8 cellular contexts compared by ENCODE assay signal in the genomic region with DNA sequence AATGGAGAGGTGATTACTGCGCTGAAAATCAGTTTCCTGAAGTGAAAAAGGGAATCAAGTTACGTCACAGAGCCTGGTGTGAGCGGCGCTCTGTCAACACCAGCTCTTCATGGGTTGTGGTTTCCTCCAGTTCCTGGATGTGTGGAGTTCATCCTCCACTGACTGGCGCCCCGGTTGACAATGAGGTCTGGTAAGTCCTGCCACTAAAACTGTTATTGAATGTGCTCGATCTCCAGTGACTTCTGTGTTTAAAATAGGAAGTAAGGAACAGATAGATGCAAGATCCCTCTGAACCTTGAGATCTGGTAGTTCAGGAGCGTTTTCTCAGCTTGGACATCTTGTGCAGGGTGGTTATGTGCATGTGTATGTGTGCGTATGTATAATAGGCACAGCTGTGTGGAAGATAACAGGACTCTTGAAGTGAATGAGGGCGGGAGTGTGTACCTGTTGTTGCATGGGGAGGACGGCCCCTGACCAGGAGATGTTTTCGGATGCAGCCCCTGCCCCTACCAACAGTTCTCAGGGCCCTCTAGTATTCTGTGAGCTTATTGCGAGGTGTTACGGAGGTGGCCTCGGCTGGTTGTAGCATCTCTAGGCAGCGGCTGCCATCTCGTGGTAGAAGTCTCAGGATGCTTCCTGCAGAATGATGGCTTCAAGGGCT. TPM values are rescaled to one million over a fixed set of nuclear protein-coding genes. Genes with fewer than 3 reads are reported as not detected.
DNase-seq lines count a peak whose midpoint lies in the region; ATAC-seq and TF ChIP-seq lines count a peak whose summit lies in the region.

No MANE protein-coding gene starts in this region.

- no peaks in the 10 kb centered on the region for H3K27me3 ChIP-seq in GM23338 (ENCODE audit: insufficient read depth)
- no peaks in the 10 kb centered on the region for H3K27me3 ChIP-seq in Karpas-422 (ENCODE audit: low read length)
- no peaks in the 10 kb centered on the region for H3K27me3 ChIP-seq in aorta (ENCODE audit: control insufficient read depth in 1 of 2, insufficient read depth in 2 of 2, low read length in 1 of 2)

- no peaks in the 10 kb centered on the region for H4K20me1 ChIP-seq in GM23338 (replicated peaks; ENCODE audit: insufficient read depth)
- H4K20me1 ChIP-seq in Karpas-422 (ENCODE audit: insufficient read depth, low read depth, low read length): no peaks in the 10 kb centered on the region

- H3K9me2 ChIP-seq in GM23338 (ENCODE audit: insufficient read depth) (no peaks in the 10 kb centered on the region), Karpas-422 (replicated peaks; ENCODE audit: insufficient read depth, low read length) (no peaks in the 10 kb centered on the region)

- H3K9ac ChIP-seq in Karpas-422 (ENCODE audit: low read length): peak overlapping the region; percentile 16; the same call in 1 of the 2 replicates

- ATAC-seq in GM23338 (peak; percentile 99), Right ventricle myocardium superior (ENCODE audit: poor library complexity) (peak; percentile 95), aorta (ENCODE audit: low FRiP score) (peak; percentile 84)

- peak; percentile 85 to 94 for TF ChIP-seq CTCF in GM23338 (conservative IDR thresholded peaks at IDR 0.05; ENCODE audit: low read depth in 2 of 2)

- DNase-seq in GDM1 (lab: John Stamatoyannopoulos, UW): peak; percentile 41
- DNase-seq in GM23338 (ENCODE audit: low spot score): peak; percentile 94
- DNase-seq in Karpas-422: peak; percentile 94
- peak; percentile 85 for DNase-seq in SK-N-DZ (ENCODE audit: low spot score)
- peak; percentile 79 for DNase-seq in Right ventricle myocardium superior
- peak; percentile 46 for DNase-seq in pulmonary artery endothelial cell (ENCODE audit: low read depth, low spot score)
- peak; percentile 76 to 86 for DNase-seq in aorta

- WGBS in aorta, 2 donors: 32 to 37% methylated on average over 17 of the region's 17 CpGs

- peaks cover 6% of the 10 kb centered on the region; the same call in 1 of the 3 replicates for H3K9me3 Mint-ChIP-seq in GM23338
- H3K9me3 Mint-ChIP-seq in activated naive CD4-positive, alpha-beta T cell treated with anti-CD3 and anti-CD28 coated beads, Interleukin-2, amount 50 U/mL, for 24 hours: no peaks in the 10 kb centered on the region

- H3K4me3 Mint-ChIP-seq in GM23338: peak overlapping the region; percentile 40
- peak overlapping the region; percentile 47 for H3K4me3 Mint-ChIP-seq in activated naive CD4-positive, alpha-beta T cell treated with anti-CD3 and anti-CD28 coated beads, Interleukin-2, amount 50 U/mL, for 24 hours

- H3K36me3 ChIP-seq in GM23338 (ENCODE audit: insufficient read depth) (no peaks in the 10 kb centered on the region), Karpas-422 (ENCODE audit: insufficient read depth, low read length) (no peaks in the 10 kb centered on the region), aorta (ENCODE audit: control insufficient read depth in 1 of 2, insufficient read depth in 2 of 2, low read length in 1 of 2) (no peaks in the 10 kb centered on the region)

- H3K4me2 ChIP-seq in GM23338 (peak overlapping the region; percentile 67), Karpas-422 (ENCODE audit: low read depth, low read length, poor library complexity, severe bottlenecking) (peak overlapping the region; percentile 63)

- H3K9me3 ChIP-seq in Karpas-422 (ENCODE audit: low read length) (no peaks in the 10 kb centered on the region), aorta (ENCODE audit: control insufficient read depth, low read length) (no peaks in the 10 kb centered on the region)

- H2AFZ ChIP-seq in GM23338 (peak overlapping the region; percentile 75), Karpas-422 (ENCODE audit: low read length) (peak overlapping the region; percentile 86; the same call in 1 of the 2 replicates)

- peaks cover 7% of the 10 kb centered on the region for H3K4me1 Mint-ChIP-seq in GM23338
- peaks cover 8% of the 10 kb centered on the region for H3K4me1 Mint-ChIP-seq in activated naive CD4-positive, alpha-beta T cell treated with anti-CD3 and anti-CD28 coated beads, Interleukin-2, amount 50 U/mL, for 24 hours

- H3K4me3 ChIP-seq in GM23338: peak overlapping the region; percentile 16
- H3K4me3 ChIP-seq in Karpas-422 (ENCODE audit: low read length): peak overlapping the region; percentile 30; the same call in 1 of the 2 replicates
- no peak overlapping the region for H3K4me3 ChIP-seq in aorta (ENCODE audit: low read length in 2 of 2)

- 0 out of 2 replicates have a peak, but pooled peaks cover 3% of the 10 kb centered on the region for H3F3A ChIP-seq in GM23338 (replicated peaks; ENCODE audit: low read depth)

- H3K27ac Mint-ChIP-seq in GM23338: peak overlapping the region; percentile 35
- no peak overlapping the region for H3K27ac Mint-ChIP-seq in activated naive CD4-positive, alpha-beta T cell treated with anti-CD3 and anti-CD28 coated beads, Interleukin-2, amount 50 U/mL, for 24 hours

- H3K4me1 ChIP-seq in GM23338 (ENCODE audit: insufficient read depth) (peaks cover 4% of the 10 kb centered on the region), Karpas-422 (ENCODE audit: low read length) (peaks cover 22% of the 10 kb centered on the region), aorta (ENCODE audit: control insufficient read depth in 1 of 2, insufficient read depth in 2 of 2, low read length in 2 of 2) (no peaks in the 10 kb centered on the region)

- H3K27ac ChIP-seq in GM23338 (ENCODE audit: low read depth) (peak overlapping the region; percentile 12; the same call in 1 of the 2 replicates), Karpas-422 (ENCODE audit: low read length) (no peak overlapping the region), aorta (ENCODE audit: low read depth in 1 of 2, low read length in 2 of 2) (no peak overlapping the region)

- H3K79me2 ChIP-seq in GM23338 (replicated peaks; ENCODE audit: insufficient read depth) (no peaks in the 10 kb centered on the region), Karpas-422 (ENCODE audit: low read length) (no peaks in the 10 kb centered on the region)

- H3K27me3 Mint-ChIP-seq in GM23338 (ENCODE audit: insufficient read depth, low read depth, poor library complexity): peaks cover 4% of the 10 kb centered on the region
- no peaks in the 10 kb centered on the region for H3K27me3 Mint-ChIP-seq in activated naive CD4-positive, alpha-beta T cell treated with anti-CD3 and anti-CD28 coated beads, Interleukin-2, amount 50 U/mL, for 24 hours

- intact Hi-C loops in Right ventricle myocardium superior (cut with DNase I): loop anchor here (5.0 kb wide), 1 partner anchor 79 kb away; no protein-coding TSS in a partner anchor
- intact Hi-C loops in aorta (cut with DNase I): loop anchor here (2.0 to 10.0 kb wide), 4 partner anchors 77 to 421 kb away; no protein-coding TSS in a partner anchor

- H3K36me3 Mint-ChIP-seq in GM23338 (ENCODE audit: low read depth): no peaks in the 10 kb centered on the region
- no peaks in the 10 kb centered on the region for H3K36me3 Mint-ChIP-seq in activated naive CD4-positive, alpha-beta T cell treated with anti-CD3 and anti-CD28 coated beads, Interleukin-2, amount 50 U/mL, for 24 hours

TF ChIP-seq in GM23338, 12 proteins besides CTCF, POLR2A, EP300 and RAD21 (continues in another document):
- TF ChIP-seq STAT1 (IDR thresholded peaks at IDR 0.05; ENCODE audit: unreplicated experiment) (no peak), ZNF114 (CRISPR knock-in tag; IDR thresholded peaks at IDR 0.05) (no peak), EZH2phosphoT487 (IDR thresholded peaks at IDR 0.05; ENCODE audit: unreplicated experiment) (no peak)
- TF ChIP-seq, protein P1, sequence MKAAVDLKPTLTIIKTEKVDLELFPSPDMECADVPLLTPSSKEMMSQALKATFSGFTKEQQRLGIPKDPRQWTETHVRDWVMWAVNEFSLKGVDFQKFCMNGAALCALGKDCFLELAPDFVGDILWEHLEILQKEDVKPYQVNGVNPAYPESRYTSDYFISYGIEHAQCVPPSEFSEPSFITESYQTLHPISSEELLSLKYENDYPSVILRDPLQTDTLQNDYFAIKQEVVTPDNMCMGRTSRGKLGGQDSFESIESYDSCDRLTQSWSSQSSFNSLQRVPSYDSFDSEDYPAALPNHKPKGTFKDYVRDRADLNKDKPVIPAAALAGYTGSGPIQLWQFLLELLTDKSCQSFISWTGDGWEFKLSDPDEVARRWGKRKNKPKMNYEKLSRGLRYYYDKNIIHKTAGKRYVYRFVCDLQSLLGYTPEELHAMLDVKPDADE (IDR thresholded peaks at IDR 0.05): no peak
- TF ChIP-seq, protein P2, sequence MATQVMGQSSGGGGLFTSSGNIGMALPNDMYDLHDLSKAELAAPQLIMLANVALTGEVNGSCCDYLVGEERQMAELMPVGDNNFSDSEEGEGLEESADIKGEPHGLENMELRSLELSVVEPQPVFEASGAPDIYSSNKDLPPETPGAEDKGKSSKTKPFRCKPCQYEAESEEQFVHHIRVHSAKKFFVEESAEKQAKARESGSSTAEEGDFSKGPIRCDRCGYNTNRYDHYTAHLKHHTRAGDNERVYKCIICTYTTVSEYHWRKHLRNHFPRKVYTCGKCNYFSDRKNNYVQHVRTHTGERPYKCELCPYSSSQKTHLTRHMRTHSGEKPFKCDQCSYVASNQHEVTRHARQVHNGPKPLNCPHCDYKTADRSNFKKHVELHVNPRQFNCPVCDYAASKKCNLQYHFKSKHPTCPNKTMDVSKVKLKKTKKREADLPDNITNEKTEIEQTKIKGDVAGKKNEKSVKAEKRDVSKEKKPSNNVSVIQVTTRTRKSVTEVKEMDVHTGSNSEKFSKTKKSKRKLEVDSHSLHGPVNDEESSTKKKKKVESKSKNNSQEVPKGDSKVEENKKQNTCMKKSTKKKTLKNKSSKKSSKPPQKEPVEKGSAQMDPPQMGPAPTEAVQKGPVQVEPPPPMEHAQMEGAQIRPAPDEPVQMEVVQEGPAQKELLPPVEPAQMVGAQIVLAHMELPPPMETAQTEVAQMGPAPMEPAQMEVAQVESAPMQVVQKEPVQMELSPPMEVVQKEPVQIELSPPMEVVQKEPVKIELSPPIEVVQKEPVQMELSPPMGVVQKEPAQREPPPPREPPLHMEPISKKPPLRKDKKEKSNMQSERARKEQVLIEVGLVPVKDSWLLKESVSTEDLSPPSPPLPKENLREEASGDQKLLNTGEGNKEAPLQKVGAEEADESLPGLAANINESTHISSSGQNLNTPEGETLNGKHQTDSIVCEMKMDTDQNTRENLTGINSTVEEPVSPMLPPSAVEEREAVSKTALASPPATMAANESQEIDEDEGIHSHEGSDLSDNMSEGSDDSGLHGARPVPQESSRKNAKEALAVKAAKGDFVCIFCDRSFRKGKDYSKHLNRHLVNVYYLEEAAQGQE (IDR thresholded peaks at IDR 0.05; ENCODE audit: unreplicated experiment): no peak

RNA-seq across cellular contexts. Expression of a gene that starts 22.0 kb away (rescaled TPM):
- 177 and 205 TPM in 2 replicates for total RNA-seq in GM23338 (2014; rRNA removed; shearing (Covaris generic))
- polyA plus RNA-seq in GM23338 (2016; fragmentation: Nextera tagmentation; extraction: Ambion mirVana): 130 and 133 TPM in 2 replicates
- total RNA-seq in Karpas-422 (2014; rRNA removed; shearing (Covaris generic); ENCODE audit: low replicate concordance): 72.9 and 97.5 TPM in 2 replicates
- polyA plus RNA-seq in SK-N-DZ (2014; cell fraction: cytosol; rRNA removed): 181 and 188 TPM in 2 replicates
- polyA plus RNA-seq in SK-N-DZ (2014; cell fraction: nucleus; rRNA removed): 110 and 127 TPM in 2 replicates
- 533 TPM for total RNA-seq in Right ventricle myocardium superior
- 81.7 and 89.5 TPM in 2 replicates for total RNA-seq in pulmonary artery endothelial cell
- total RNA-seq in aorta: 10 to 100 TPM; 31.9 to 32.7 TPM
- 10 to 100 TPM; 20.4 to 25.3 TPM for polyA plus RNA-seq in aorta

Comparison
In these comparisons a context has a peak if more than half of its experiments do, and no peak if none do; other contexts are left out.
1. DNase-seq: peak in every context shown above with its lines; median percentile 94 in GM23338; 94 in Karpas-422; 85 in SK-N-DZ; 81 in aorta; 79 in Right ventricle myocardium superior; 46 in pulmonary artery endothelial cell; 41 in GDM1.
2. H3K4me3 ChIP-seq: peak in GM23338 (single experiment) and Karpas-422 (single experiment); none in aorta (0 of 2).
3. Peak in every context shown above with its lines, with median percentiles within 50 percentile points of each other: ATAC-seq.